ENCODE assay signal across 18 cellular contexts in the genomic region with DNA sequence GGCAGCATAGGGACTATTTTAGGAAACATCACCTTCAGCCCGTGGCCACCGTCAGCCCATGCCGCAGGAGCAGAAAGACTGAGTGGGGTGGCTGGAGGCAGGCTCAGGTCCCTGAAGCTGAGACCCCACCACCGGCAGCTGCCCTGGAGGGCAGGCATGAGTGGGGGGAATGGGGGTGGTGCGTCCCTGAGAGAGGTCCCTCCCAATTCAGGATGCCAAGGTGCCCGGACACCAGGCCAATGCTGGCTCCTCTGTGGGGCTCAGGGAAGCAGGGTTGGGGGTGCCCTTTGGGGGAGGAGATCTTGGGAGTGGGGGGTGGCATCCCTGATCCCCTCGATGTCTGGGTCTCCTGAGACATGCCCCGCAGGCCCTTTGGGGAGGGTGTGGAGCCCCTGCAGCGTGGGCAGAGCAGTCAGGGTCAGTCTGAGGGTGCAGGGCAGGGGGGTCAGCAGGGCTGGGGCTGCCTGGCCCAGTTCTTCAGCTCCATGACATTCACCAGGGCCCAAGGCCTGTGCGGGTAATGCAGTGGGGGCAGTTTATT.
"Had no signal": no experiment of that assay in that cellular context is flagged by ENCODE, and none has a peak within 500 bp of the region (broad histone marks: within the 10 kb centered on the region; RNA-seq: fewer than 3 reads in every experiment).

No MANE protein-coding gene starts in this region.

- H3K9me3 ChIP-seq: prostate gland, thyroid gland had no signal

- FAIRE-seq: endometrium, frontal cortex had no signal

- H3K4me3 ChIP-seq: coronary artery, prostate gland, thyroid gland had no signal

- H3K36me3 ChIP-seq: brain microvascular endothelial cell, prostate gland, thyroid gland had no signal

- DNase-seq: activated CD4-positive, alpha-beta memory T cell treated with anti-CD3 and anti-CD28 coated beads, Interleukin-2, amount 10 ng/mL, durations not matched to agents 7 days and 5 days; activated CD4-positive, alpha-beta T cell treated with anti-CD3 and anti-CD28 coated beads for 4 hours; activated CD8-positive, alpha-beta memory T cell treated with anti-CD3 and anti-CD28 coated beads, Interleukin-2, amount 10 ng/mL, durations not matched to agents 7 days and 5 days; activated naive CD4-positive, alpha-beta T cell treated with anti-CD3 and anti-CD28 coated beads for 36 hours; activated naive CD8-positive, alpha-beta T cell treated with anti-CD3 and anti-CD28 coated beads, Interleukin-2, amount 50 U/mL, for 24 hours; anterior cingulate cortex; brain microvascular endothelial cell; erythroblast; head of caudate nucleus; stimulated activated CD4-positive, alpha-beta T cell treated with anti-CD3 and anti-CD28 coated beads, Interleukin-12 subunit alpha, Interleukin-12 subunit beta, amount 100 ng/mL, for 4 hours; stimulated activated CD8-positive, alpha-beta memory T cell treated with anti-CD3 and anti-CD28 coated beads, Interleukin-4, amount 100 ng/mL, for 48 hours; stimulated activated naive CD4-positive, alpha-beta T cell; T-cell; thyroid gland had no signal

- H3K27ac ChIP-seq: brain microvascular endothelial cell, coronary artery, prostate gland, thyroid gland had no signal

- H3K4me1 ChIP-seq: prostate gland had no signal

- H3K27me3 ChIP-seq: brain microvascular endothelial cell, thyroid gland had no signal
